ENCODE assay signal across 13 cellular contexts in the genomic region with DNA sequence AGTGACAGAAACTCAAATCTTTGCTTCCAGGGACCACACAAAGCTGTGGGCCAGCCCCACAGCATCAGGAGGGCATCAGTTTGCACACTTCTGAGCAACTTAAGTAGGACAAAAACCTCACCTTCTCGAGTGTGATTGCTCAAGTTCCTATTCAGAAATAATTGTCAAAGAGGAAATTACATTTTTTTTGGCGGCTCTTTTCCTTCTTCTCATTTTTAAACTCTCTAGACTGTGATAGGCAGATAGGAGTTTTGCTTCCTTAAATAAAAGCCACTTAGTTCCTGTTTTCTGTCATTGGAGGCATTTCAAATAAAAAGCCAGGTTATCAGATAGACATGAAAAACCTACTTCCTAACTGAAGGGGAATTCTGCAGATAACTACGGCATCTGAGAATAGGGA. TPM values are rescaled to one million over a fixed set of nuclear protein-coding genes. Genes with fewer than 3 reads are reported as not detected.
A peak's percentile ranks its signal among the peaks of the same experiment; 100 is the strongest.
DNase-seq lines count a peak whose midpoint lies in the region; ATAC-seq and TF ChIP-seq lines count a peak whose summit lies in the region.
"Had no signal": no experiment of that assay in that cellular context is flagged by ENCODE, and none has a peak within 500 bp of the region (broad histone marks: within the 10 kb centered on the region; RNA-seq: fewer than 3 reads in every experiment).

No MANE protein-coding gene starts in this region.

- ATAC-seq in stimulated activated naive CD8-positive, alpha-beta T cell treated with anti-CD3 and anti-CD28 coated beads, Interleukin-15, Interleukin-2, amounts not matched to agents 100 U/mL and 50 U/mL, for 24 hours: no peak
- peak; percentile 12 for ATAC-seq in effector memory CD8-positive, alpha-beta T cell (replicated peaks)
- peak; percentile 54 for ATAC-seq in upper lobe of right lung
- ATAC-seq: psoas muscle had no signal

- H3K27ac Mint-ChIP-seq in stimulated activated naive CD8-positive, alpha-beta T cell treated with anti-CD3 and anti-CD28 coated beads, Interleukin-15, Interleukin-2, amounts not matched to agents 100 ng/mL and 50 ng/mL, for 24 hours: peak overlapping the region; percentile 75
- peak overlapping the region; percentile 69 to 77 for H3K27ac Mint-ChIP-seq in effector memory CD8-positive, alpha-beta T cell

- TF ChIP-seq POLR2A in erythroblast (IDR thresholded peaks at IDR 0.05; ENCODE audit: low read length): no peak

- H3K36me3 Mint-ChIP-seq in stimulated activated naive CD8-positive, alpha-beta T cell treated with anti-CD3 and anti-CD28 coated beads, Interleukin-15, Interleukin-2, amounts not matched to agents 100 ng/mL and 50 ng/mL, for 24 hours (ENCODE audit: low read depth): no peaks in the 10 kb centered on the region
- H3K36me3 Mint-ChIP-seq in effector memory CD8-positive, alpha-beta T cell (ENCODE audit: insufficient read depth): peaks cover 17% of the 10 kb centered on the region

- H3K4me3 ChIP-seq in upper lobe of right lung: no peak overlapping the region
- H3K4me3 ChIP-seq in dorsolateral prefrontal cortex: no peak overlapping the region
- H3K4me3 ChIP-seq: psoas muscle, thyroid gland had no signal

- no peaks in the 10 kb centered on the region for H3K9me3 Mint-ChIP-seq in stimulated activated naive CD8-positive, alpha-beta T cell treated with anti-CD3 and anti-CD28 coated beads, Interleukin-15, Interleukin-2, amounts not matched to agents 100 ng/mL and 50 ng/mL, for 24 hours
- no peaks in the 10 kb centered on the region for H3K9me3 Mint-ChIP-seq in effector memory CD8-positive, alpha-beta T cell

- H3K27ac ChIP-seq in upper lobe of right lung: no peak overlapping the region
- H3K27ac ChIP-seq in dorsolateral prefrontal cortex: peak overlapping the region in 9 of 59 donors; percentile 12 to 61 (median 33)
- H3K27ac ChIP-seq: psoas muscle, thyroid gland had no signal

- no peak for DNase-seq in stimulated activated naive CD8-positive, alpha-beta T cell treated with anti-CD3 and anti-CD28 coated beads, Interleukin-15, Interleukin-2, amounts not matched to agents 100 U/mL and 50 U/mL, for 24 hours
- peak; percentile 89 for DNase-seq in SIG-M5 (lab: John Stamatoyannopoulos, UW)
- DNase-seq in effector memory CD8-positive, alpha-beta T cell: no peak
- DNase-seq in upper lobe of right lung: no peak
- DNase-seq in HPDE6-E6E7 (ENCODE audit: extremely low spot score): no peak
- DNase-seq in dorsolateral prefrontal cortex: no peak
- DNase-seq in erythroblast (lab: John Stamatoyannopoulos, UW): no peak
- DNase-seq: cortex of kidney, NCI-H748 treated with DMSO at 0.1 percent for 48 hours, psoas muscle, thyroid gland had no signal

- TF ChIP-seq CTCF in upper lobe of right lung (IDR thresholded peaks at IDR 0.05): no peak
- no peak for TF ChIP-seq CTCF in dorsolateral prefrontal cortex (IDR thresholded peaks at IDR 0.05 in 54 of 56, conservative IDR thresholded peaks at IDR 0.05 in 2 of 56; ENCODE audit: low read depth in 1 of 56, partially characterized antibody in 56 of 56)

- intact Hi-C loops in upper lobe of right lung (cut with DNase I): no loop called here
- intact Hi-C loops in dorsolateral prefrontal cortex (cut with DNase I): no loop called here

- H3K27me3 ChIP-seq in upper lobe of right lung (peaks cover 4% of the 10 kb centered on the region), dorsolateral prefrontal cortex (peaks cover 0 to 44% (median 6%) of the 10 kb centered on the region in 45 donors)
- H3K27me3 ChIP-seq: thyroid gland had no signal

- peaks cover 94% of the 10 kb centered on the region for H3K4me1 Mint-ChIP-seq in stimulated activated naive CD8-positive, alpha-beta T cell treated with anti-CD3 and anti-CD28 coated beads, Interleukin-15, Interleukin-2, amounts not matched to agents 100 ng/mL and 50 ng/mL, for 24 hours (ENCODE audit: low read depth)
- peaks cover 49 to 68% of the 10 kb centered on the region in 2 donors for H3K4me1 Mint-ChIP-seq in effector memory CD8-positive, alpha-beta T cell (ENCODE audit: low read depth in 2 of 2)

- H3K4me3 Mint-ChIP-seq in stimulated activated naive CD8-positive, alpha-beta T cell treated with anti-CD3 and anti-CD28 coated beads, Interleukin-15, Interleukin-2, amounts not matched to agents 100 ng/mL and 50 ng/mL, for 24 hours: peak overlapping the region; percentile 57
- H3K4me3 Mint-ChIP-seq in effector memory CD8-positive, alpha-beta T cell: peak overlapping the region; percentile 56 to 72

- no peaks in the 10 kb centered on the region for H3K27me3 Mint-ChIP-seq in stimulated activated naive CD8-positive, alpha-beta T cell treated with anti-CD3 and anti-CD28 coated beads, Interleukin-15, Interleukin-2, amounts not matched to agents 100 ng/mL and 50 ng/mL, for 24 hours
- no peaks in the 10 kb centered on the region for H3K27me3 Mint-ChIP-seq in effector memory CD8-positive, alpha-beta T cell

- H3K4me1 ChIP-seq in upper lobe of right lung: peaks cover 10% of the 10 kb centered on the region
- H3K4me1 ChIP-seq: psoas muscle, thyroid gland had no signal

- H3K9me3 ChIP-seq in upper lobe of right lung: no peaks in the 10 kb centered on the region
- H3K9me3 ChIP-seq: psoas muscle, thyroid gland had no signal

- H3K36me3 ChIP-seq in upper lobe of right lung: no peaks in the 10 kb centered on the region
- H3K36me3 ChIP-seq: thyroid gland had no signal

RNA-seq across cellular contexts. Expression of a gene that starts 11.2 kb away (rescaled TPM):
- total RNA-seq in upper lobe of right lung: 12.9 TPM
- total RNA-seq in dorsolateral prefrontal cortex: 1 to 10 TPM in 100 of 120 experiments, under 1 TPM in 20; 0.23 to 6.1 (median 2.0) TPM
- total RNA-seq: lung microvascular endothelial cell had no signal

RNA-seq across cellular contexts. Expression of a gene that starts 56.0 kb away (rescaled TPM):
- total RNA-seq in upper lobe of right lung (17.2 TPM), dorsolateral prefrontal cortex (10 to 100 TPM in 116 of 120 experiments, 1 to 10 TPM in 4; 8.3 to 24.5 (median 16.0) TPM)
